17 cellular contexts compared by ENCODE assay signal in genomic region chrX:25941559-25942250, GRCh38.
"Had no signal": no experiment of that assay in that cellular context is flagged by ENCODE, and none has a peak within 500 bp of the region (broad histone marks: within the 10 kb centered on the region; RNA-seq: fewer than 3 reads in every experiment).

No MANE protein-coding gene starts in this region.

- H3K27me3 Mint-ChIP-seq: activated CD4-positive, alpha-beta memory T cell treated with anti-CD3 and anti-CD28 coated beads for 36 hours; activated naive CD8-positive, alpha-beta T cell treated with anti-CD3 and anti-CD28 coated beads, Interleukin-2, amount 50 U/mL, for 24 hours; naive B cell had no signal

- H3K27me3 ChIP-seq: ascending aorta, esophagus squamous epithelium, gastroesophageal sphincter, pancreas, thyroid gland, vagina had no signal

- H3K36me3 Mint-ChIP-seq: activated CD4-positive, alpha-beta memory T cell treated with anti-CD3 and anti-CD28 coated beads for 36 hours; naive B cell had no signal

- H3K4me1 ChIP-seq: ascending aorta, esophagus squamous epithelium, gastroesophageal sphincter, lower lobe of right lung, pancreas, thyroid gland, vagina had no signal

- ATAC-seq: activated naive CD8-positive, alpha-beta T cell treated with anti-CD3 and anti-CD28 coated beads, Interleukin-2, amount 50 U/mL, for 24 hours; gastroesophageal sphincter; left cardiac atrium; lower lobe of right lung; pancreas had no signal

- DNase-seq: activated CD4-positive, alpha-beta memory T cell treated with anti-CD3 and anti-CD28 coated beads for 36 hours; activated CD8-positive, alpha-beta memory T cell treated with anti-CD3 and anti-CD28 coated beads, Interleukin-2, amount 50 U/mL, for 4 hours; activated naive CD4-positive, alpha-beta T cell; activated naive CD8-positive, alpha-beta T cell treated with anti-CD3 and anti-CD28 coated beads, Interleukin-2, amount 50 U/mL, for 24 hours; central memory CD4-positive, alpha-beta T cell; esophagus squamous epithelium; hypothalamus; left cardiac atrium; lower lobe of right lung; naive B cell; pancreas; T1000; thyroid gland had no signal

- H3K9me3 ChIP-seq: ascending aorta, gastroesophageal sphincter, lower lobe of right lung, pancreas, thyroid gland, vagina had no signal

- H3K4me3 Mint-ChIP-seq: activated CD4-positive, alpha-beta memory T cell treated with anti-CD3 and anti-CD28 coated beads for 36 hours; activated naive CD8-positive, alpha-beta T cell treated with anti-CD3 and anti-CD28 coated beads, Interleukin-2, amount 50 U/mL, for 24 hours; naive B cell had no signal

- H3K27ac Mint-ChIP-seq: activated CD4-positive, alpha-beta memory T cell treated with anti-CD3 and anti-CD28 coated beads for 36 hours; activated naive CD8-positive, alpha-beta T cell treated with anti-CD3 and anti-CD28 coated beads, Interleukin-2, amount 50 U/mL, for 24 hours; naive B cell had no signal

- H3K4me1 Mint-ChIP-seq: activated naive CD8-positive, alpha-beta T cell treated with anti-CD3 and anti-CD28 coated beads, Interleukin-2, amount 50 U/mL, for 24 hours; naive B cell had no signal

- H3K36me3 ChIP-seq: ascending aorta, esophagus squamous epithelium, gastroesophageal sphincter, lower lobe of right lung, pancreas, thyroid gland, vagina had no signal

- H3K27ac ChIP-seq: ascending aorta, esophagus squamous epithelium, gastroesophageal sphincter, lower lobe of right lung, pancreas, thyroid gland, vagina, VCaP had no signal

- FAIRE-seq: pancreas had no signal

- H3K4me3 ChIP-seq: ascending aorta, esophagus squamous epithelium, gastroesophageal sphincter, lower lobe of right lung, pancreas, thyroid gland, vagina had no signal
